Comparison of ENCODE assay signal across 10 cellular contexts in the genomic region with DNA sequence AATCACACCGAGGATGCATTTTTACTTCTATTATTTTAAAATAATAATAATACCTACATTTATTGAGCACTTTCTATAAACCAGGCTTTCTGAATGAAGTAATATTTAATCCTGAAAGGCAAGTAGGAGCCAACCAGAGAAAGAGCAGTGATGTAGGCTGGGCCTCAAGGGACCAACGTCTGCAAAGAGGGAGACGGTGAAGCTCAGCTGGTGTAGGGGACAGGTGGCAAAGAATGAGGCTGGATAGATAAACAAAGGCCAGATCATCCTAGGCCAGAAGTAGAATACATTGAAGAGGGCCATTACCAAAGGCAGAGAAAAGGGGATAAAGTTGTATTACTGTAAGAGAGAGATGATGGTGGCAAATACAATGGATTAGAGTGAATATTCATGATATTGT.
A peak's percentile ranks its signal among the peaks of the same experiment; 100 is the strongest.
DNase-seq lines count a peak whose midpoint lies in the region; ATAC-seq and TF ChIP-seq lines count a peak whose summit lies in the region.
"Had no signal": no experiment of that assay in that cellular context is flagged by ENCODE, and none has a peak within 500 bp of the region (broad histone marks: within the 10 kb centered on the region; RNA-seq: fewer than 3 reads in every experiment).

No MANE protein-coding gene starts in this region.

- no peak for DNase-seq in DND-41
- DNase-seq in effector memory CD4-positive, alpha-beta T cell: no peak
- DNase-seq in stimulated activated CD4-positive, alpha-beta T cell treated with anti-CD3 and anti-CD28 coated beads, Interleukin-2, amount 100 ng/mL, for 24 hours: no peak
- DNase-seq in stimulated activated CD8-positive, alpha-beta memory T cell treated with anti-CD3 and anti-CD28 coated beads, Interleukin-4, amount 100 ng/mL, for 48 hours: no peak
- DNase-seq: left colon, NCI-H524 had no signal

- peaks cover 39% of the 10 kb centered on the region for H3K79me2 ChIP-seq in DND-41 (ENCODE audit: insufficient read depth, low read length)
- H3K79me2 ChIP-seq in OCI-LY1 (ENCODE audit: insufficient read depth, low read length): peaks cover 32% of the 10 kb centered on the region
- peaks cover 7% of the 10 kb centered on the region for H3K79me2 ChIP-seq in parathyroid adenoma

- peaks cover 16% of the 10 kb centered on the region; the same call in 1 of the 2 replicates for H3K36me3 ChIP-seq in DND-41 (ENCODE audit: insufficient read depth, low read length)
- H3K36me3 ChIP-seq in OCI-LY1 (ENCODE audit: insufficient read depth, low read length): peaks cover 27% of the 10 kb centered on the region
- peaks cover 2% of the 10 kb centered on the region for H3K36me3 ChIP-seq in effector memory CD4-positive, alpha-beta T cell (ENCODE audit: control insufficient read depth, insufficient read depth, low read length)
- no peaks in the 10 kb centered on the region for H3K36me3 ChIP-seq in parathyroid adenoma (ENCODE audit: control insufficient read depth, insufficient read depth, low read length)

- H4K20me1 ChIP-seq in DND-41 (ENCODE audit: insufficient read depth, low read length) (no peaks in the 10 kb centered on the region), OCI-LY1 (ENCODE audit: insufficient read depth, low read length) (no peaks in the 10 kb centered on the region)

- peak overlapping the region; percentile 69 for H3K9ac ChIP-seq in DND-41 (ENCODE audit: low read depth, low read length)
- H3K9ac ChIP-seq in OCI-LY1 (ENCODE audit: low read length): 0 out of 2 replicates have a peak overlapping the region, but pooled peaks have one; percentile 79
- no peak overlapping the region for H3K9ac ChIP-seq in parathyroid adenoma

- peak overlapping the region; percentile 72 for H3K4me2 ChIP-seq in DND-41 (ENCODE audit: insufficient read depth, low read length)
- peak overlapping the region; percentile 78; the same call in 1 of the 2 replicates for H3K4me2 ChIP-seq in OCI-LY1 (ENCODE audit: low read length)
- no peak overlapping the region for H3K4me2 ChIP-seq in parathyroid adenoma (ENCODE audit: low read length)

- ATAC-seq in DND-41 (ENCODE audit: insufficient read depth, low read depth): no peak
- no peak for ATAC-seq in HG03378 (IDR thresholded peaks at IDR 0.05; ENCODE audit: unreplicated experiment)
- ATAC-seq in GM21825 (IDR thresholded peaks at IDR 0.05; ENCODE audit: unreplicated experiment): no peak

- H3F3A ChIP-seq in OCI-LY1 (ENCODE audit: insufficient read depth, low read length): no peaks in the 10 kb centered on the region

- no peaks in the 10 kb centered on the region for H3K9me2 ChIP-seq in OCI-LY1 (ENCODE audit: low read depth, low read length)

- peaks cover 32% of the 10 kb centered on the region for H3K4me1 ChIP-seq in DND-41 (ENCODE audit: insufficient read depth, low read length)
- peaks cover 11% of the 10 kb centered on the region for H3K4me1 ChIP-seq in OCI-LY1 (ENCODE audit: insufficient read depth, low read length, severe bottlenecking)
- peaks cover 4% of the 10 kb centered on the region for H3K4me1 ChIP-seq in effector memory CD4-positive, alpha-beta T cell (ENCODE audit: control insufficient read depth, insufficient read depth, low read length, poor library complexity, severe bottlenecking)
- H3K4me1 ChIP-seq in parathyroid adenoma: no peaks in the 10 kb centered on the region

- H3K4me3 ChIP-seq in DND-41 (ENCODE audit: low read depth in 1 of 2, low read length in 2 of 2) (peak overlapping the region; percentile 32 to 82; a peak in 3 of 4 replicates), OCI-LY1 (ENCODE audit: low read depth, low read length, poor library complexity, severe bottlenecking) (peak overlapping the region; percentile 68), parathyroid adenoma (ENCODE audit: low read depth, low read length) (no peak overlapping the region)
- peak overlapping the region; percentile 77 for H3K4me3 ChIP-seq in effector memory CD4-positive, alpha-beta T cell (ENCODE audit: insufficient read depth, low read depth, low read length, poor library complexity, severe bottlenecking)

- H2AFZ ChIP-seq in DND-41 (ENCODE audit: low read depth, low read length): peak overlapping the region; percentile 89
- H2AFZ ChIP-seq in OCI-LY1 (ENCODE audit: low read length): no peak overlapping the region
- peak overlapping the region; percentile 90 for H2AFZ ChIP-seq in parathyroid adenoma

- H3K27me3 ChIP-seq in DND-41 (ENCODE audit: insufficient read depth, low read length, poor library complexity) (no peaks in the 10 kb centered on the region), OCI-LY1 (ENCODE audit: insufficient read depth, low read length) (no peaks in the 10 kb centered on the region), parathyroid adenoma (ENCODE audit: control insufficient read depth, insufficient read depth, low read length) (no peaks in the 10 kb centered on the region)
- H3K27me3 ChIP-seq in effector memory CD4-positive, alpha-beta T cell (replicated peaks; ENCODE audit: control insufficient read depth, insufficient read depth, low read length, poor library complexity, severe bottlenecking): no peaks in the 10 kb centered on the region

- H3K27ac ChIP-seq in DND-41 (ENCODE audit: low read length) (peak overlapping the region; percentile 100), OCI-LY1 (ENCODE audit: low read depth, low read length, poor library complexity, severe bottlenecking) (peak overlapping the region; percentile 91), parathyroid adenoma (no peak overlapping the region)
- peak overlapping the region; percentile 95 for H3K27ac ChIP-seq in effector memory CD4-positive, alpha-beta T cell (ENCODE audit: insufficient read depth, low read length, poor library complexity, severe bottlenecking)

- H3K9me3 ChIP-seq in DND-41 (ENCODE audit: insufficient read depth, low read length, severe bottlenecking) (peaks cover 6% of the 10 kb centered on the region), OCI-LY1 (ENCODE audit: low read length) (peaks cover 3% of the 10 kb centered on the region; the same call in 1 of the 2 replicates), parathyroid adenoma (ENCODE audit: control insufficient read depth, low read length) (no peaks in the 10 kb centered on the region)
- no peaks in the 10 kb centered on the region for H3K9me3 ChIP-seq in effector memory CD4-positive, alpha-beta T cell (ENCODE audit: control insufficient read depth, low read length)

- TF ChIP-seq CTCF in DND-41 (IDR thresholded peaks at IDR 0.05; ENCODE audit: borderline replicate concordance, extremely low read depth, low read length, poor library complexity, severe bottlenecking) (no peak), OCI-LY1 (IDR thresholded peaks at IDR 0.05; ENCODE audit: low read length) (no peak), parathyroid adenoma (IDR thresholded peaks at IDR 0.05) (no peak)
